Comparison of ENCODE assay signal across 8 cellular contexts in genomic region chr5:1799602-1800469, GRCh38. TPM values are rescaled to one million over a fixed set of nuclear protein-coding genes. Genes with fewer than 3 reads are reported as not detected.
DNase-seq lines count a peak whose midpoint lies in the region; ATAC-seq, FAIRE-seq and TF ChIP-seq lines count a peak whose summit lies in the region.

Gene MRPL36, minus strand, starts transcription at chr5:1799837. Its CDS starts 902 bp downstream, at chr5:1798935.

- FAIRE-seq in HTR-8/SVneo (lab: Jason Lieb, UNC): peak; percentile 92

- H3K4me1 Mint-ChIP-seq in CD4-positive, alpha-beta T cell (ENCODE audit: low read depth): peaks cover 65% of the 10 kb centered on the region

- H3K4me3 Mint-ChIP-seq in CD4-positive, alpha-beta T cell: peak within 1 kb of the TSS; percentile 100

- H3K9me3 ChIP-seq in CD4-positive, alpha-beta T cell (ENCODE audit: control insufficient read depth, low read length): no peaks in the 10 kb centered on the region
- H3K9me3 ChIP-seq in lower lobe of right lung: no peaks in the 10 kb centered on the region

- H3K4me1 ChIP-seq in lower lobe of right lung: peaks cover 16% of the 10 kb centered on the region

- peaks cover 76% of the 10 kb centered on the region for H3K36me3 Mint-ChIP-seq in CD4-positive, alpha-beta T cell (ENCODE audit: low read depth)

- DNase-seq in CD4-positive, alpha-beta T cell: peak; percentile 89 to 94 (median 92)
- DNase-seq in HTR-8/SVneo (ENCODE audit: insufficient read length, low spot score) (peak; percentile 97), NOMO-1 (lab: John Stamatoyannopoulos, UW; ENCODE audit: unreplicated experiment in 2 of 2) (peak; percentile 94 to 97), lower lobe of right lung (peak; percentile 97)
- peak; percentile 94 for DNase-seq in activated CD8-positive, alpha-beta memory T cell treated with anti-CD3 and anti-CD28 coated beads for 24 hours
- DNase-seq in effector CD4-positive, alpha-beta T cell: peak; percentile 90
- peak; percentile 87 to 94 (median 87) for DNase-seq in stimulated activated CD4-positive, alpha-beta T cell treated with anti-CD3 and anti-CD28 coated beads, TNF-alpha, amount 100 ng/mL, for 1 hour (ENCODE audit: low read depth in 3 of 3, low spot score in 1 of 3)

- peak within 1 kb of the TSS; percentile 100 for H3K4me3 ChIP-seq in lower lobe of right lung

- no peaks in the 10 kb centered on the region for H3K9me3 Mint-ChIP-seq in CD4-positive, alpha-beta T cell

- CTCF ChIA-PET in CD4-positive, alpha-beta T cell (lab: Charles Lee): no interaction called here

- H3K27me3 ChIP-seq in CD4-positive, alpha-beta T cell (ENCODE audit: control insufficient read depth, insufficient read depth, low read length): no peaks in the 10 kb centered on the region
- H3K27me3 ChIP-seq in lower lobe of right lung (ENCODE audit: low read depth): no peaks in the 10 kb centered on the region

- H3K27ac Mint-ChIP-seq in CD4-positive, alpha-beta T cell: peak within 1 kb of the TSS; percentile 99

- H3K27ac ChIP-seq in CD4-positive, alpha-beta T cell (ENCODE audit: low read depth, low read length): peak within 1 kb of the TSS; percentile 89
- H3K27ac ChIP-seq in lower lobe of right lung: peak within 1 kb of the TSS; percentile 89

- intact Hi-C loops in CD4-positive, alpha-beta T cell (cut with DNase I, micrococcal nuclease): loop anchor here (2.0 to 10.0 kb wide), 7 partner anchors 27 to 908 kb away; partner anchors contain the start of genes BRD9 (in 1 of the 2), CLPTM1L (in 1 of the 2) and TRIP13 (in 1 of the 2)
- intact Hi-C loops in lower lobe of right lung (cut with DNase I): no loop called here

- peak; percentile 73 for ATAC-seq in CD4-positive, alpha-beta T cell (ENCODE audit: poor library complexity)
- peak; percentile 42 for ATAC-seq in GM19467 (IDR thresholded peaks at IDR 0.05; ENCODE audit: unreplicated experiment)
- peak; percentile 95 to 96 for ATAC-seq in lower lobe of right lung

- TF ChIP-seq CTCF in CD4-positive, alpha-beta T cell (IDR thresholded peaks at IDR 0.05): no peak
- TF ChIP-seq CTCF in lower lobe of right lung (IDR thresholded peaks at IDR 0.05): no peak

- no peaks in the 10 kb centered on the region for H3K27me3 Mint-ChIP-seq in CD4-positive, alpha-beta T cell

- H3K36me3 ChIP-seq in lower lobe of right lung: peaks cover 42% of the 10 kb centered on the region

- POLR2A ChIA-PET in CD4-positive, alpha-beta T cell (lab: Charles Lee): interaction anchor here (0.6 to 1.8 kb wide), 5 partner anchors 9 to 694 kb away, joined by 3 to 6 read pairs (median 3); no protein-coding TSS in a partner anchor

RNA-seq across cellular contexts. Expression of gene MRPL36, which starts in this region (rescaled TPM):
- total RNA-seq in CD4-positive, alpha-beta T cell: 10 to 100 TPM; 14.3 to 18.2 TPM
- total RNA-seq in lower lobe of right lung: 25.1 TPM

Comparison
In these comparisons a context has a peak if more than half of its experiments do, and no peak if none do; other contexts are left out.
1. Peak in every context shown above with its lines: DNase-seq, ATAC-seq, H3K4me3 ChIP-seq and H3K27ac ChIP-seq.
2. ATAC-seq: peak in every context shown above with its lines; median percentile 96 in lower lobe of right lung; 73 in CD4-positive, alpha-beta T cell; 42 in GM19467.